ENCODE assay signal across 12 cellular contexts in genomic region chr1:3455630-3456448, GRCh38.
A peak's percentile ranks its signal among the peaks of the same experiment; 100 is the strongest.
DNase-seq lines count a peak whose midpoint lies in the region; ATAC-seq and TF ChIP-seq lines count a peak whose summit lies in the region.
"Had no signal": no experiment of that assay in that cellular context is flagged by ENCODE, and none has a peak within 500 bp of the region (broad histone marks: within the 10 kb centered on the region; RNA-seq: fewer than 3 reads in every experiment).

No MANE protein-coding gene starts in this region.

- ATAC-seq in GM18502 (IDR thresholded peaks at IDR 0.05; ENCODE audit: poor library complexity, unreplicated experiment) = no peak

- H3K4me1 ChIP-seq in HUES48 (ENCODE audit: control insufficient read depth, insufficient read depth, low read length) (peaks cover 18% of the 10 kb centered on the region), duodenal mucosa (ENCODE audit: control insufficient read depth in 1 of 2, insufficient read depth in 2 of 2, low read length in 2 of 2) (peaks cover 55 to 62% of the 10 kb centered on the region in 2 donors)

- TF ChIP-seq CTCF in C4-2B (conservative IDR thresholded peaks at IDR 0.05) (no peak), nephron (IDR thresholded peaks at IDR 0.05; ENCODE audit: unreplicated experiment in 3 of 3) (no peak)

- peaks cover 15% of the 10 kb centered on the region for H3K27me3 Mint-ChIP-seq in nephron (ENCODE audit: low read depth)

- no peaks in the 10 kb centered on the region for H3K27me3 ChIP-seq in HUES48 (ENCODE audit: control insufficient read depth, insufficient read depth, low read length)
- peaks cover 8 to 18% of the 10 kb centered on the region in 2 donors for H3K27me3 ChIP-seq in duodenal mucosa (ENCODE audit: control insufficient read depth in 1 of 2, insufficient read depth in 2 of 2, low read length in 2 of 2)

- peaks cover 39% of the 10 kb centered on the region for H3K4me1 Mint-ChIP-seq in nephron
- H3K4me1 Mint-ChIP-seq: activated naive CD4-positive, alpha-beta T cell treated with anti-CD3 and anti-CD28 coated beads, Interleukin-2, amount 50 U/mL, for 24 hours had no signal

- no peaks in the 10 kb centered on the region for H3K9me3 ChIP-seq in HUES48 (ENCODE audit: control insufficient read depth, insufficient read depth, low read length)
- no peaks in the 10 kb centered on the region for H3K9me3 ChIP-seq in duodenal mucosa (ENCODE audit: control insufficient read depth in 1 of 2, low read length in 2 of 2)
- H3K9me3 ChIP-seq: gastroesophageal sphincter had no signal

- H3K27ac ChIP-seq in C4-2B (peak overlapping the region; percentile 84), HUES48 (ENCODE audit: low read depth, low read length) (peak overlapping the region; percentile 99), duodenal mucosa (ENCODE audit: low read depth, low read length) (peak overlapping the region; percentile 85)

- peak overlapping the region; percentile 71; the same call in 1 of the 2 replicates for H3K9ac ChIP-seq in HUES48 (ENCODE audit: low read depth, low read length)
- peak overlapping the region; percentile 57 to 83 for H3K9ac ChIP-seq in duodenal mucosa (ENCODE audit: low read depth in 1 of 2, low read length in 2 of 2)

- DNase-seq in EL (no peak), iPS-NIHi11 (ENCODE audit: low spot score) (no peak), MV-4-11 (lab: John Stamatoyannopoulos, UW) (no peak)
- DNase-seq: activated CD4-positive, alpha-beta T cell treated with anti-CD3 and anti-CD28 coated beads for 48 hours; NCI-H2171 treated with DMSO at 0.1 percent for 48 hours had no signal

- H3K36me3 ChIP-seq in HUES48 (ENCODE audit: control insufficient read depth, insufficient read depth, low read length) (peaks cover 12% of the 10 kb centered on the region), duodenal mucosa (ENCODE audit: control insufficient read depth in 1 of 2, insufficient read depth in 2 of 2, low read length in 2 of 2) (no peaks in the 10 kb centered on the region)
- H3K36me3 ChIP-seq: gastroesophageal sphincter had no signal

- H3K27ac Mint-ChIP-seq in nephron = peak overlapping the region in 1 of 3 experiments; percentile 24
- H3K27ac Mint-ChIP-seq: activated naive CD4-positive, alpha-beta T cell treated with anti-CD3 and anti-CD28 coated beads, Interleukin-2, amount 50 U/mL, for 24 hours had no signal

- H3K9me3 Mint-ChIP-seq in nephron = no peaks in the 10 kb centered on the region
- H3K9me3 Mint-ChIP-seq: activated naive CD4-positive, alpha-beta T cell treated with anti-CD3 and anti-CD28 coated beads, Interleukin-2, amount 50 U/mL, for 24 hours had no signal

- H3K4me3 ChIP-seq in HUES48 (ENCODE audit: low read depth, low read length) (peak overlapping the region; percentile 78), duodenal mucosa (ENCODE audit: low read depth in 1 of 2, low read length in 2 of 2) (peak overlapping the region; percentile 70 to 76)

- H3K36me3 Mint-ChIP-seq in nephron (ENCODE audit: low read depth) = no peaks in the 10 kb centered on the region
- H3K36me3 Mint-ChIP-seq: activated naive CD4-positive, alpha-beta T cell treated with anti-CD3 and anti-CD28 coated beads, Interleukin-2, amount 50 U/mL, for 24 hours had no signal

- H3K4me3 Mint-ChIP-seq in nephron = peak overlapping the region in 2 of 3 experiments; percentile 78 to 80
